Comparison of ENCODE assay signal across 18 cellular contexts in the genomic region with DNA sequence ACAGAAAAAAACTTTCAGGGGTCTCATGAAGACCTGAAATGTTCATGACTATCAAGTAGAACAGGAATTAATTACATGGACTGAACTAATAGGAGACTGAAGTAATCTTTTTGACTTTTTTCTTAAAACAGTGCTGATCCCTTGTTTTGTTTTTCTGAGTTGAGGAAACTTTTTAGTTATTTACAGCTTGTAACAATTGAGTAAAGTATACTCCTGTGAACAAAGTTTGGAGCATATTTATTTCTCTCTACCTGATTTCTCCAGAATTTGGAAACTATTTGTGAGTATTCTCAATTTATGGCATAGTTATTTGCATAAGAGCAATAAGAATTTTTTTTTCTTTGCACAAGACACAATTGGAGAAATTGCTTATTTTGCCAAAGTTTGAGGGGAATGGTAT.
DNase-seq lines count a peak whose midpoint lies in the region; ATAC-seq and TF ChIP-seq lines count a peak whose summit lies in the region.
"Had no signal": no experiment of that assay in that cellular context is flagged by ENCODE, and none has a peak within 500 bp of the region (broad histone marks: within the 10 kb centered on the region; RNA-seq: fewer than 3 reads in every experiment).

No MANE protein-coding gene starts in this region.

- no peaks in the 10 kb centered on the region for H3K79me2 ChIP-seq in mesendoderm (ENCODE audit: control insufficient read depth, insufficient read depth, low read length)

- no peak overlapping the region for H4K5ac ChIP-seq in mesendoderm (ENCODE audit: low read length)

- H3K56ac ChIP-seq in mesendoderm (ENCODE audit: low read length): no peak overlapping the region

- H2BK120ac ChIP-seq in mesendoderm (ENCODE audit: low read depth, low read length): no peak overlapping the region

- in situ Hi-C loops in astrocyte of the spinal cord (cut with HindIII; ENCODE audit: low sequenced_read_pairs): no loop called here

- no peak overlapping the region for H4K8ac ChIP-seq in mesendoderm (ENCODE audit: low read depth, low read length)

- H2BK5ac ChIP-seq in mesendoderm (ENCODE audit: low read length): no peak overlapping the region

- no peaks in the 10 kb centered on the region for H3K4me1 ChIP-seq in mesendoderm (ENCODE audit: control insufficient read depth, low read depth, low read length)
- H3K4me1 ChIP-seq: Caco-2 had no signal

- H2AK5ac ChIP-seq in mesendoderm (ENCODE audit: low read length): no peak overlapping the region

- no peak overlapping the region for H3K23ac ChIP-seq in mesendoderm (ENCODE audit: low read length)

- H3K4ac ChIP-seq in mesendoderm (ENCODE audit: low read depth, low read length): no peak overlapping the region

- no peak for ATAC-seq in HG03354 (IDR thresholded peaks at IDR 0.05; ENCODE audit: poor library complexity, severe bottlenecking, unreplicated experiment)
- ATAC-seq: CD8-positive, alpha-beta T cell; GM12878; GM23338; HCT116 had no signal

- no peak overlapping the region for H3K9ac ChIP-seq in mesendoderm (ENCODE audit: low read length)

- H3K18ac ChIP-seq in mesendoderm (ENCODE audit: low read length): no peak overlapping the region

- peak; percentile 2 for DNase-seq in NAMALWA (ENCODE audit: low spot score)
- peak; percentile 10 for DNase-seq in astrocyte of the spinal cord (ENCODE audit: low read depth, low spot score)
- DNase-seq in mesendoderm: peak; percentile 36
- no peak for DNase-seq in NCI-H2227 (lab: John Stamatoyannopoulos, UW; ENCODE audit: unreplicated experiment)
- no peak for DNase-seq in HK-2 (ENCODE audit: unreplicated experiment)
- DNase-seq: C1 segment of cervical spinal cord; Caco-2; CD8-positive, alpha-beta T cell; DMS 273 treated with DMSO at 0.1 percent for 48 hours; DMS79; EL; GDM1; H9; HFFc6 had no signal

- H3K27me3 ChIP-seq in mesendoderm (ENCODE audit: insufficient read depth, low read length, poor library complexity): no peaks in the 10 kb centered on the region

- no peak overlapping the region for H3K4me3 ChIP-seq in astrocyte of the spinal cord (ENCODE audit: low read depth, low read length)
- no peak overlapping the region for H3K4me3 ChIP-seq in mesendoderm (ENCODE audit: low read length)
- H3K4me3 ChIP-seq: GM12878, GM23338 had no signal

- H3K79me1 ChIP-seq in mesendoderm (ENCODE audit: low read length): no peaks in the 10 kb centered on the region

- no peak for TF ChIP-seq CTCF in astrocyte of the spinal cord (IDR thresholded peaks at IDR 0.05; ENCODE audit: low read depth, low read length)

- H3K4me2 ChIP-seq in mesendoderm (ENCODE audit: low read length): no peak overlapping the region
- H3K4me2 ChIP-seq: GM23338 had no signal

- H3K27ac ChIP-seq in mesendoderm (ENCODE audit: low read depth, low read length): no peak overlapping the region

- H3K36me3 ChIP-seq in mesendoderm (ENCODE audit: control insufficient read depth, insufficient read depth, low read length): no peaks in the 10 kb centered on the region

- no peak overlapping the region for H2BK15ac ChIP-seq in mesendoderm (replicated peaks; ENCODE audit: low read depth)

Comparison
In these comparisons a context has a peak if more than half of its experiments do, and no peak if none do; other contexts are left out.
1. DNase-seq: peak in NAMALWA (single experiment), astrocyte of the spinal cord (single experiment) and mesendoderm (single experiment); none in NCI-H2227 (single experiment) and HK-2 (single experiment).